In genomic region chr22:40668611-40669390, GRCh38 we compare ENCODE assay signal across 10 cellular contexts. TPM values are rescaled to one million over a fixed set of nuclear protein-coding genes. Genes with fewer than 3 reads are reported as not detected.
DNase-seq lines count a peak whose midpoint lies in the region; ATAC-seq, FAIRE-seq and TF ChIP-seq lines count a peak whose summit lies in the region.
"Had no signal": no experiment of that assay in that cellular context is flagged by ENCODE, and none has a peak within 500 bp of the region (broad histone marks: within the 10 kb centered on the region; RNA-seq: fewer than 3 reads in every experiment).

No MANE protein-coding gene starts in this region.

- ATAC-seq in HG02981 (IDR thresholded peaks at IDR 0.05; ENCODE audit: unreplicated experiment) = no peak
- ATAC-seq in HG03108 (IDR thresholded peaks at IDR 0.05; ENCODE audit: unreplicated experiment) = no peak
- ATAC-seq: left ventricle myocardium superior had no signal

- CTCF ChIA-PET in BJ (lab: Yijun Ruan, JAX) = interaction anchor here (1.0 kb wide), 1 partner anchor 14 kb away, joined by 4 read pairs; no protein-coding TSS in a partner anchor

- H3K27me3 ChIP-seq in BJ (ENCODE audit: control insufficient read depth, insufficient read depth, low read length) (no peaks in the 10 kb centered on the region), liver (ENCODE audit: control insufficient read depth in 4 of 4, insufficient read depth in 4 of 4, low read length in 3 of 4) (no peaks in the 10 kb centered on the region)

- FAIRE-seq in HTR-8/SVneo (lab: Jason Lieb, UNC) = peak; percentile 23

- no peaks in the 10 kb centered on the region for H3K4me1 ChIP-seq in liver (ENCODE audit: control insufficient read depth in 4 of 4, insufficient read depth in 4 of 4, low read length in 3 of 4)

- DNase-seq in BJ (ENCODE audit: low read depth) = peak; percentile 63
- DNase-seq in HTR-8/SVneo (ENCODE audit: insufficient read length, low spot score) = peak; percentile 72
- peak; percentile 64 for DNase-seq in astrocyte of the spinal cord (ENCODE audit: low read depth, low spot score)
- no peak for DNase-seq in GOT3 (lab: John Stamatoyannopoulos, UW)
- DNase-seq in NCI-H510A treated with DMSO at 0.1 percent for 48 hours (lab: John Stamatoyannopoulos, UW) = no peak
- DNase-seq: left ventricle myocardium superior had no signal

- TF ChIP-seq CTCF in BJ (IDR thresholded peaks at IDR 0.05; ENCODE audit: insufficient read depth, low read depth, low read length) (no peak), astrocyte of the spinal cord (IDR thresholded peaks at IDR 0.05; ENCODE audit: low read depth, low read length) (no peak), liver (IDR thresholded peaks at IDR 0.05; ENCODE audit: low read depth, low read length, missing input control) (no peak)

- in situ Hi-C loops in astrocyte of the spinal cord (cut with HindIII; ENCODE audit: low sequenced_read_pairs) = no loop called here

- H3K9ac ChIP-seq in liver (ENCODE audit: low read depth in 1 of 2, low read length in 2 of 2) = no peak overlapping the region

- peak overlapping the region in 1 of 2 donors; percentile 46 for H3K27ac ChIP-seq in liver (ENCODE audit: low read depth in 1 of 2, low read length in 2 of 2)

- POLR2A ChIA-PET in BJ (lab: Charles Lee) = no interaction called here

- TF ChIP-seq RAD21 in liver (IDR thresholded peaks at IDR 0.05) = no peak

- WGBS in liver = 84% methylated on average over 11 of the region's 11 CpGs

- no peak overlapping the region for H3K4me3 ChIP-seq in BJ (ENCODE audit: low read depth, low read length)
- H3K4me3 ChIP-seq in astrocyte of the spinal cord (ENCODE audit: low read depth, low read length) = no peak overlapping the region
- no peak overlapping the region for H3K4me3 ChIP-seq in liver (ENCODE audit: low read depth in 1 of 3, low read length in 3 of 3)

- H3K9me3 ChIP-seq in liver (ENCODE audit: control insufficient read depth in 4 of 4, low read length in 3 of 4) = peaks cover 0 to 3% (median 2%) of the 10 kb centered on the region in 4 donors

- no peaks in the 10 kb centered on the region for H3K36me3 ChIP-seq in BJ (ENCODE audit: control insufficient read depth, insufficient read depth, low read length)
- no peaks in the 10 kb centered on the region for H3K36me3 ChIP-seq in liver (ENCODE audit: control insufficient read depth in 4 of 4, insufficient read depth in 3 of 4, low read depth in 1 of 4, low read length in 3 of 4)

TF ChIP-seq in liver, 16 proteins besides CTCF, POLR2A, EP300 and RAD21:
- TF ChIP-seq YY1 (IDR thresholded peaks at IDR 0.05) = no peak
- no peak for TF ChIP-seq HNF4A (conservative IDR thresholded peaks at IDR 0.05)
- TF ChIP-seq SP1 (IDR thresholded peaks at IDR 0.05) = peak; percentile 20
- TF ChIP-seq FOXA1 (IDR thresholded peaks at IDR 0.05) = no peak
- no peak for TF ChIP-seq EGR1 (IDR thresholded peaks at IDR 0.05; ENCODE audit: low read depth in 2 of 2)
- no peak for TF ChIP-seq RXRA (IDR thresholded peaks at IDR 0.05)
- no peak for TF ChIP-seq TAF1 (conservative IDR thresholded peaks at IDR 0.05)
TF ChIP-seq in liver: peak in this region for 1.

RNA-seq across cellular contexts. Expression of gene MCHR1, which starts 10.5 kb away (rescaled TPM):
- 0.64 and 1.1 TPM in 2 replicates for polyA plus RNA-seq in BJ (2011; rRNA removed)
- 0.15 and 1.4 TPM in 2 replicates for polyA minus RNA-seq in BJ (2011; rRNA and poly(A)+ RNA removed)
- 1 to 10 TPM in 1 of 2 donors, under 1 TPM in 1; 0.23 to 1.5 TPM for total RNA-seq in liver
- polyA plus RNA-seq in liver = 1 to 10 TPM in 1 of 2 donors, under 1 TPM in 1; 0.61 to 2.4 TPM
- total RNA-seq: NCI-H460 had no signal

RNA-seq across cellular contexts. Expression of gene MRTFA, which starts 32.3 kb away (rescaled TPM):
- polyA plus RNA-seq in BJ (2011; rRNA removed) (6.4 and 8.9 TPM in 2 replicates), liver (1 to 10 TPM; 7.5 to 9.2 TPM)
- 28.1 and 38.4 TPM in 2 replicates for polyA minus RNA-seq in BJ (2011; rRNA and poly(A)+ RNA removed)
- 10 to 100 TPM; 10.0 to 22.0 TPM for total RNA-seq in liver

Comparison
In these comparisons a context has a peak if more than half of its experiments do, and no peak if none do; other contexts are left out.
1. DNase-seq: peak in BJ (single experiment), HTR-8/SVneo (single experiment) and astrocyte of the spinal cord (single experiment); none in GOT3 (single experiment) and NCI-H510A treated with DMSO at 0.1 percent for 48 hours (single experiment).